Comparison of ENCODE assay signal across 14 cellular contexts in genomic region chr20:47412073-47412472, GRCh38. TPM values are rescaled to one million over a fixed set of nuclear protein-coding genes. Genes with fewer than 3 reads are reported as not detected.
DNase-seq lines count a peak whose midpoint lies in the region; ATAC-seq and TF ChIP-seq lines count a peak whose summit lies in the region.
"Had no signal": no experiment of that assay in that cellular context is flagged by ENCODE, and none has a peak within 500 bp of the region (broad histone marks: within the 10 kb centered on the region; RNA-seq: fewer than 3 reads in every experiment).

No MANE protein-coding gene starts in this region.

- WGBS in prostate gland, result 76% methylated on average over 4 of the region's 4 CpGs

- H3K4me1 ChIP-seq in BLaER1, result peaks cover 56% of the 10 kb centered on the region
- no peaks in the 10 kb centered on the region for H3K4me1 ChIP-seq in prostate gland (replicated peaks)
- peaks cover 3% of the 10 kb centered on the region for H3K4me1 ChIP-seq in Caco-2
- H3K4me1 ChIP-seq in left lung, result peaks cover 0 to 32% of the 10 kb centered on the region in 2 donors

- peak; percentile 28 for ATAC-seq in activated B cell treated with CpG ODN at 0.5 μM for 24 hours (ENCODE audit: low read depth)
- ATAC-seq in left lung, result no peak
- no peak for ATAC-seq in HG03135 (IDR thresholded peaks at IDR 0.05; ENCODE audit: unreplicated experiment)
- ATAC-seq: pancreas had no signal

- CTCF ChIA-PET in activated B cell treated with CpG ODN at 0.5 μM for 24 hours (lab: Charles Lee), result interaction anchor here (1.0 to 6.1 kb wide), 8 partner anchors 10 to 209 kb away, joined by 3 to 55 read pairs (median 10); partner anchors contain the start of gene NCOA3
- CTCF ChIA-PET in Caco-2 (lab: Charles Lee), result interaction anchor here (0.6 to 0.8 kb wide), 2 partner anchors 28 to 128 kb away, joined by 3 to 4 read pairs; no protein-coding TSS in a partner anchor

- POLR2A ChIA-PET in activated B cell treated with CpG ODN at 0.5 μM for 24 hours (lab: Charles Lee) (interaction anchor here (0.7 to 10.5 kb wide), 31 partner anchors 9 to 209 kb away, joined by 3 to 234 read pairs (median 8); partner anchors contain the start of genes NCOA3 and ZMYND8), Caco-2 (lab: Charles Lee) (interaction anchor here (0.6 kb wide), 1 partner anchor 89 kb away, joined by 9 read pairs; no protein-coding TSS in a partner anchor)

- peak overlapping the region; percentile 100 for H3K27ac Mint-ChIP-seq in activated B cell treated with CpG ODN at 0.5 μM for 24 hours
- no peak overlapping the region for H3K27ac Mint-ChIP-seq in Caco-2 (ENCODE audit: unreplicated experiment)

- DNase-seq in GM12865 (ENCODE audit: low read depth) (peak; percentile 71), activated B cell treated with CpG ODN at 0.5 μM for 24 hours (peak; percentile 38), prostate gland (ENCODE audit: low spot score) (no peak), C1 segment of cervical spinal cord (lab: John Stamatoyannopoulos, UW) (no peak), Caco-2 (no peak), left lung (no peak)
- DNase-seq: NCI-H146, OCI-M1, pancreas, SK-N-SH had no signal

- intact Hi-C loops in activated B cell treated with CpG ODN at 0.5 μM for 24 hours (cut with micrococcal nuclease), result loop anchor here (1.0 to 5.0 kb wide), 6 partner anchors 20 to 1510 kb away; partner anchors contain the start of genes ARFGEF2 and NCOA3
- intact Hi-C loops in prostate gland (cut with DNase I), result no loop called here
- intact Hi-C loops in Caco-2 (cut with micrococcal nuclease; ENCODE audit: unreplicated experiment), result no loop called here
- intact Hi-C loops in left lung (cut with DNase I), result loop anchor here in 1 of 2 donors (10.0 kb wide), 1 partner anchor 223 kb away; no protein-coding TSS in a partner anchor

- H3K36me3 Mint-ChIP-seq in activated B cell treated with CpG ODN at 0.5 μM for 24 hours (ENCODE audit: low read depth) (peaks cover 3% of the 10 kb centered on the region), Caco-2 (ENCODE audit: insufficient read depth, unreplicated experiment) (no peaks in the 10 kb centered on the region)

- H3K36me3 ChIP-seq in BLaER1 (no peaks in the 10 kb centered on the region), prostate gland (no peaks in the 10 kb centered on the region), Caco-2 (ENCODE audit: control insufficient read depth, insufficient read depth, low read length) (0 out of 2 replicates have a peak, but pooled peaks cover 2% of the 10 kb centered on the region), left lung (no peaks in the 10 kb centered on the region)
- H3K36me3 ChIP-seq: pancreas had no signal

- H3K27me3 ChIP-seq in BLaER1 (no peaks in the 10 kb centered on the region), prostate gland (replicated peaks; ENCODE audit: insufficient read depth) (no peaks in the 10 kb centered on the region), Caco-2 (replicated peaks; ENCODE audit: control insufficient read depth, insufficient read depth, low read length) (no peaks in the 10 kb centered on the region), left lung (no peaks in the 10 kb centered on the region)
- H3K27me3 ChIP-seq: pancreas had no signal

- H3K4me3 Mint-ChIP-seq in activated B cell treated with CpG ODN at 0.5 μM for 24 hours (peak overlapping the region; percentile 81), Caco-2 (ENCODE audit: unreplicated experiment) (no peak overlapping the region)
- H3K4me3 Mint-ChIP-seq: activated T-helper 1 cell treated with anti-CD3 and anti-CD28 coated beads, Interleukin-12 subunit alpha, Interleukin-12 subunit beta, Interleukin-2, Interleukin-4 antibody, amounts not matched to agents 30 ng/mL and 10 ng/mL and 1 ng/mL, durations not matched to agents 14 hours and 24 hours and 36 hours had no signal

- H3K4me2 ChIP-seq in BLaER1, result peak overlapping the region; percentile 39
- H3K4me2 ChIP-seq: SK-N-SH had no signal

- H3K4me3 ChIP-seq in BLaER1, result no peak overlapping the region
- peak overlapping the region; percentile 66 for H3K4me3 ChIP-seq in GM12865 (ENCODE audit: low read depth, low read length)
- no peak overlapping the region for H3K4me3 ChIP-seq in prostate gland
- H3K4me3 ChIP-seq in Caco-2 (ENCODE audit: low read depth, low read length), result no peak overlapping the region
- no peak overlapping the region for H3K4me3 ChIP-seq in left lung
- H3K4me3 ChIP-seq: pancreas had no signal

- H3K9me3 Mint-ChIP-seq in activated B cell treated with CpG ODN at 0.5 μM for 24 hours, result no peaks in the 10 kb centered on the region
- no peaks in the 10 kb centered on the region for H3K9me3 Mint-ChIP-seq in Caco-2 (ENCODE audit: unreplicated experiment)
- H3K9me3 Mint-ChIP-seq: activated T-helper 1 cell treated with anti-CD3 and anti-CD28 coated beads, Interleukin-12 subunit alpha, Interleukin-12 subunit beta, Interleukin-2, Interleukin-4 antibody, amounts not matched to agents 30 ng/mL and 10 ng/mL and 1 ng/mL, durations not matched to agents 14 hours and 24 hours and 36 hours had no signal

- no peak overlapping the region for H3K9ac ChIP-seq in BLaER1
- H3K9ac ChIP-seq: SK-N-SH had no signal

- BruUV-seq in Caco-2 (replicated peaks; lab: Mats Ljungman, UMichigan), result no TSS peak

- TF ChIP-seq CTCF in GM12865 (IDR thresholded peaks at IDR 0.05; ENCODE audit: insufficient read depth, low read depth, low read length, missing control alignments) (no peak), activated B cell treated with CpG ODN at 0.5 μM for 24 hours (IDR thresholded peaks at IDR 0.05) (no peak), prostate gland (IDR thresholded peaks at IDR 0.05) (no peak), Caco-2 (IDR thresholded peaks at IDR 0.05; ENCODE audit: insufficient read depth in 1 of 2, low read depth in 1 of 2, low read length in 1 of 2, severe bottlenecking in 1 of 2, unreplicated experiment in 1 of 2) (no peak), left lung (IDR thresholded peaks at IDR 0.05) (no peak)

- H4K20me1 ChIP-seq in BLaER1, result no peaks in the 10 kb centered on the region

- H3K27ac ChIP-seq in BLaER1 (peak overlapping the region; percentile 18; the same call in 1 of the 2 replicates), prostate gland (peak overlapping the region; percentile 36 to 58), left lung (peak overlapping the region in 1 of 2 donors; percentile 57)
- H3K27ac ChIP-seq: epithelial cell of prostate, pancreas had no signal

- no peak for TF ChIP-seq POLR2A in prostate gland (IDR thresholded peaks at IDR 0.05)

- H3K9me3 ChIP-seq in BLaER1, result no peaks in the 10 kb centered on the region
- no peaks in the 10 kb centered on the region for H3K9me3 ChIP-seq in prostate gland
- H3K9me3 ChIP-seq in Caco-2, result peaks cover 10% of the 10 kb centered on the region
- H3K9me3 ChIP-seq in left lung, result no peaks in the 10 kb centered on the region
- H3K9me3 ChIP-seq: pancreas, SK-N-SH had no signal

- H3K27me3 Mint-ChIP-seq in activated B cell treated with CpG ODN at 0.5 μM for 24 hours (no peaks in the 10 kb centered on the region), Caco-2 (ENCODE audit: insufficient read depth, unreplicated experiment) (no peaks in the 10 kb centered on the region)

- H3K4me1 Mint-ChIP-seq in activated B cell treated with CpG ODN at 0.5 μM for 24 hours (peaks cover 89% of the 10 kb centered on the region), Caco-2 (ENCODE audit: low read depth, unreplicated experiment) (peaks cover 6% of the 10 kb centered on the region)

RNA-seq across cellular contexts. Expression of gene ZMYND8, which starts 55.6 kb away (rescaled TPM):
- 42.6 and 44.7 TPM in 2 replicates for total RNA-seq in activated B cell treated with CpG ODN at 0.5 μM for 24 hours
- 10 to 100 TPM; 19.9 to 70.9 TPM for total RNA-seq in prostate gland
- total RNA-seq in Caco-2 (2022), result 180 and 194 TPM in 2 replicates
- 10 to 100 TPM; 38.9 to 39.8 TPM for total RNA-seq in left lung

Comparison
In these comparisons a context has a peak if more than half of its experiments do, and no peak if none do; other contexts are left out.
1. DNase-seq: peak in GM12865 (single experiment) and activated B cell treated with CpG ODN at 0.5 μM for 24 hours (single experiment); none in prostate gland (single experiment), C1 segment of cervical spinal cord (0 of 14), Caco-2 (0 of 2) and left lung (0 of 2).